ENCODE assay signal across 1 cellular context in genomic region chr1:32878183-32878582, GRCh38.
TF ChIP-seq lines count a peak whose summit lies in the region.

No MANE protein-coding gene starts in this region.

TF ChIP-seq in GM23338, 12 proteins besides CTCF, POLR2A, EP300 and RAD21:
- TF ChIP-seq CREB1 (CRISPR knock-in tag; IDR thresholded peaks at IDR 0.05; ENCODE audit: low read depth) (no peak), EZH2phosphoT487 (IDR thresholded peaks at IDR 0.05; ENCODE audit: unreplicated experiment) (no peak), JUNB (IDR thresholded peaks at IDR 0.05; ENCODE audit: unreplicated experiment) (no peak), ZNF462 (CRISPR knock-in tag; IDR thresholded peaks at IDR 0.05) (no peak), ETS1 (IDR thresholded peaks at IDR 0.05) (no peak)
